Comparison of ENCODE assay signal across 1 cellular context in the genomic region with DNA sequence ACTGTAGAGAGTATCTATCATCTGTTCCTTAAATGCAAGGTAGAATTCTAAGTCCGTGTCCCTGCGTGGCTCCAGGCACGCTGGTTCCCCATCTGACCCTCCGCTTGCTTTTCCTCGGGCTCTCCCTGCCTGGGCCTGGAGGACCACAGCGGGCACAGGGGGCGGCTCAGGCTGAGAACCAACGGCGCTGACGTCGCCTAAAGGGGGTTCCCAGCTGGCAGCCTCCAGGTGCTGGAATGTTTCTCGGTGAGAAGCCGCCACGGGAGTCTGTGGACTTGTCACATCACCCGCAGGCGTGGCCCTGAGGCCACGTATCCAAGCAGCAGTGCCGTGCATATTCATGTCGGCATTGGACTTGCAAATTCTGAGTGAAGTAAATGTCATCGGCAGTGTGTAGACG.
TF ChIP-seq lines count a peak whose summit lies in the region.

No MANE protein-coding gene starts in this region.

TF ChIP-seq in HCT116, 20 proteins besides CTCF, POLR2A, EP300 and RAD21 (continued from another document):
- TF ChIP-seq REST (IDR thresholded peaks at IDR 0.05; ENCODE audit: low read depth) (no peak), SP1 (IDR thresholded peaks at IDR 0.05; ENCODE audit: low read depth) (no peak), ELF1 (IDR thresholded peaks at IDR 0.05; ENCODE audit: borderline replicate concordance, low read depth) (no peak), CBX3 (IDR thresholded peaks at IDR 0.05; ENCODE audit: low read depth) (no peak), CEBPB (IDR thresholded peaks at IDR 0.05; ENCODE audit: low read depth) (no peak), ZFX (IDR thresholded peaks at IDR 0.05) (no peak), EGR1 (IDR thresholded peaks at IDR 0.05; ENCODE audit: low read depth) (no peak), JUND (IDR thresholded peaks at IDR 0.05) (no peak), ZNF274 (IDR thresholded peaks at IDR 0.05; ENCODE audit: low read depth, low read length) (no peak), EZH2phosphoT487 (IDR thresholded peaks at IDR 0.05; ENCODE audit: borderline replicate concordance) (no peak), EZH2 (IDR thresholded peaks at IDR 0.05) (no peak)
